In the genomic region with DNA sequence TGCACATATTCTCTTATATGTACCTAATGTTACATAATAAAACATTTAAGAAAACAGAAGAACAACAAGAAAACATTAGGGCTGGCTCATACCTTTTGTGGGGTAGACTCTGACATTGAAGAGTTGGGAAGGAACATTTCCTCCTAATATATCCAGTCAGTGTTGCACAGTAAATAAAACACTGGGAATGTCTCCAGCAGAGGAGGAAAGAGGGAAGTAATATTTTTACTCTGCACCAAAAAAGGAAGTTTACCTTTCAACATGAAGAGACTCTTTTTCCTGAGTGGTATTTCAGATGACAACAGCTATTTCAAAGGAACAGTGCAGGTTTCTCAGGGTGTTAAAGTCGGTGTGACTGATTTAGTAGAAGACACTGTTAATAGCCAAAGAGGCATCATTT, we compare ENCODE assay signal across 16 cellular contexts. TPM values are rescaled to one million over a fixed set of nuclear protein-coding genes. Genes with fewer than 3 reads are reported as not detected.
DNase-seq lines count a peak whose midpoint lies in the region; ATAC-seq and TF ChIP-seq lines count a peak whose summit lies in the region.
"Had no signal": no experiment of that assay in that cellular context is flagged by ENCODE, and none has a peak within 500 bp of the region (broad histone marks: within the 10 kb centered on the region; RNA-seq: fewer than 3 reads in every experiment).

No MANE protein-coding gene starts in this region.

- H3K4me1 ChIP-seq in heart right ventricle (peaks cover 41 to 92% (median 82%) of the 10 kb centered on the region in 9 donors), mucosa of rectum (ENCODE audit: control insufficient read depth in 2 of 2, insufficient read depth in 2 of 2, low read length in 2 of 2) (peaks cover 31 to 39% of the 10 kb centered on the region in 2 donors), ovary (ENCODE audit: insufficient read depth) (peaks cover 12% of the 10 kb centered on the region)

- H3K9me3 Mint-ChIP-seq in brain (no peaks in the 10 kb centered on the region), type B pancreatic cell (no peaks in the 10 kb centered on the region)
- H3K9me3 Mint-ChIP-seq: activated naive CD8-positive, alpha-beta T cell treated with anti-CD3 and anti-CD28 coated beads, Interleukin-2, amount 10 ng/mL, durations not matched to agents 7 days and 5 days; H9; stimulated activated memory B cell treated with anti-CD40 and anti-IgM and Interleukin-4, amounts not matched to agents 10 μg/mL and 1 μg/mL and 100 μg/mL, for 72 hours had no signal

- H3K4me3 Mint-ChIP-seq in brain, result no peak overlapping the region
- H3K4me3 Mint-ChIP-seq in type B pancreatic cell, result no peak overlapping the region
- H3K4me3 Mint-ChIP-seq: activated naive CD8-positive, alpha-beta T cell treated with anti-CD3 and anti-CD28 coated beads, Interleukin-2, amount 10 ng/mL, durations not matched to agents 7 days and 5 days; H9; stimulated activated memory B cell treated with anti-CD40 and anti-IgM and Interleukin-4, amounts not matched to agents 10 μg/mL and 1 μg/mL and 100 μg/mL, for 72 hours had no signal

- H3K27ac ChIP-seq in heart right ventricle (peak overlapping the region; percentile 17 to 80 (median 74)), mucosa of rectum (ENCODE audit: low read depth in 2 of 2, low read length in 2 of 2) (peak overlapping the region; percentile 48 to 53), ovary (no peak overlapping the region)
- H3K27ac ChIP-seq: epithelial cell of prostate, HL-60 had no signal

- TF ChIP-seq POLR2A in ovary (IDR thresholded peaks at IDR 0.05), result no peak

- ATAC-seq in heart right ventricle (no peak), Right ventricle myocardium superior (ENCODE audit: poor library complexity) (no peak)
- ATAC-seq: stimulated activated memory B cell treated with anti-CD40 and anti-IgM and Interleukin-4, amounts not matched to agents 10 μg/mL and 1 μg/mL and 100 μg/mL, for 72 hours had no signal

- peak overlapping the region in 4 of 5 experiments; percentile 14 to 68 (median 59) for H3K27ac Mint-ChIP-seq in brain
- peak overlapping the region; percentile 35 for H3K27ac Mint-ChIP-seq in type B pancreatic cell
- H3K27ac Mint-ChIP-seq: activated naive CD8-positive, alpha-beta T cell treated with anti-CD3 and anti-CD28 coated beads, Interleukin-2, amount 10 ng/mL, durations not matched to agents 7 days and 5 days; stimulated activated memory B cell treated with anti-CD40 and anti-IgM and Interleukin-4, amounts not matched to agents 10 μg/mL and 1 μg/mL and 100 μg/mL, for 72 hours had no signal

- no peaks in the 10 kb centered on the region for H3K9me3 ChIP-seq in heart right ventricle
- no peaks in the 10 kb centered on the region for H3K9me3 ChIP-seq in mucosa of rectum (ENCODE audit: control insufficient read depth in 2 of 2, low read length in 2 of 2)
- H3K9me3 ChIP-seq in ovary, result no peaks in the 10 kb centered on the region

- H3K27me3 ChIP-seq in heart right ventricle, result peaks cover 0 to 3% (median 0%) of the 10 kb centered on the region in 7 donors
- H3K27me3 ChIP-seq in mucosa of rectum (ENCODE audit: control insufficient read depth in 2 of 2, insufficient read depth in 2 of 2, low read length in 2 of 2), result no peaks in the 10 kb centered on the region
- no peaks in the 10 kb centered on the region for H3K27me3 ChIP-seq in ovary

- peak overlapping the region in 1 of 2 donors; percentile 36 for H3K9ac ChIP-seq in mucosa of rectum (ENCODE audit: low read depth in 1 of 2, low read length in 2 of 2)

- intact Hi-C loops in heart right ventricle (cut with DNase I) (no loop called here), Right ventricle myocardium superior (cut with DNase I) (no loop called here), ovary (cut with DNase I) (no loop called here)

- H3K36me3 Mint-ChIP-seq in brain, result peaks cover 14% of the 10 kb centered on the region
- H3K36me3 Mint-ChIP-seq in type B pancreatic cell, result peaks cover 4% of the 10 kb centered on the region
- H3K36me3 Mint-ChIP-seq: activated naive CD8-positive, alpha-beta T cell treated with anti-CD3 and anti-CD28 coated beads, Interleukin-2, amount 10 ng/mL, durations not matched to agents 7 days and 5 days; stimulated activated memory B cell treated with anti-CD40 and anti-IgM and Interleukin-4, amounts not matched to agents 10 μg/mL and 1 μg/mL and 100 μg/mL, for 72 hours had no signal

- TF ChIP-seq CTCF in heart right ventricle (IDR thresholded peaks at IDR 0.05) (no peak), brain (conservative IDR thresholded peaks at IDR 0.05) (no peak), type B pancreatic cell (conservative IDR thresholded peaks at IDR 0.05) (no peak), ovary (IDR thresholded peaks at IDR 0.05) (no peak), GM20000 (IDR thresholded peaks at IDR 0.05; ENCODE audit: extremely low read depth, missing control alignments) (no peak)

- no peak for TF ChIP-seq EP300 in ovary (IDR thresholded peaks at IDR 0.05)

- WGBS in heart right ventricle, 2 donors, result 47 to 56% methylated on average over 1 of the region's 1 CpG
- 47 to 71% (median 69%) methylated on average over 1 of the region's 1 CpG for WGBS in ovary, 3 donors

- peaks cover 72% of the 10 kb centered on the region for H3K4me1 Mint-ChIP-seq in brain
- H3K4me1 Mint-ChIP-seq in type B pancreatic cell (ENCODE audit: unreplicated experiment), result peaks cover 42% of the 10 kb centered on the region
- H3K4me1 Mint-ChIP-seq: activated naive CD8-positive, alpha-beta T cell treated with anti-CD3 and anti-CD28 coated beads, Interleukin-2, amount 10 ng/mL, durations not matched to agents 7 days and 5 days had no signal

- H3K27me3 Mint-ChIP-seq in brain (no peaks in the 10 kb centered on the region), type B pancreatic cell (no peaks in the 10 kb centered on the region)
- H3K27me3 Mint-ChIP-seq: stimulated activated memory B cell treated with anti-CD40 and anti-IgM and Interleukin-4, amounts not matched to agents 10 μg/mL and 1 μg/mL and 100 μg/mL, for 72 hours had no signal

- H3K4me3 ChIP-seq in heart right ventricle (no peak overlapping the region), mucosa of rectum (ENCODE audit: low read length in 2 of 2) (no peak overlapping the region), ovary (no peak overlapping the region)

- H3K36me3 ChIP-seq in heart right ventricle (peaks cover 0 to 5% (median 0%) of the 10 kb centered on the region in 9 donors), mucosa of rectum (ENCODE audit: control insufficient read depth in 2 of 2, insufficient read depth in 2 of 2, low read length in 2 of 2) (peaks cover 0 to 2% of the 10 kb centered on the region in 2 donors), ovary (no peaks in the 10 kb centered on the region)

- DNase-seq in heart right ventricle (no peak), Right ventricle myocardium superior (no peak), type B pancreatic cell (ENCODE audit: extremely low spot score, unreplicated experiment) (no peak), nucleus accumbens (lab: John Stamatoyannopoulos, UW) (no peak), ovary (no peak), GM20000 (ENCODE audit: low spot score) (no peak)
- DNase-seq: activated naive CD8-positive, alpha-beta T cell treated with anti-CD3 and anti-CD28 coated beads, Interleukin-2, amount 10 ng/mL, durations not matched to agents 7 days and 5 days; glutamatergic neuron; H9; NCI-H1930; NCI-H526 had no signal

RNA-seq across cellular contexts. Expression of gene EPN2, which starts 31.9 kb away (rescaled TPM):
- total RNA-seq in heart right ventricle, result 10 to 100 TPM; 42.7 to 83.1 (median 58.8) TPM
- 10 to 100 TPM; 20.0 to 27.9 TPM for polyA plus RNA-seq in heart right ventricle
- total RNA-seq in Right ventricle myocardium superior, result 91.0 TPM
- polyA plus RNA-seq in brain (ENCODE audit: insufficient read depth, low read depth, low replicate concordance), result 68.5 TPM
- total RNA-seq in type B pancreatic cell (ENCODE audit: low replicate concordance), result 53.9 and 56.7 TPM in 2 replicates
- total RNA-seq in ovary, result 10 to 100 TPM; 30.0 to 68.9 (median 52.7) TPM
- 10 to 100 TPM; 21.6 to 54.8 TPM for polyA plus RNA-seq in ovary

Comparison
In these comparisons a context has a peak if more than half of its experiments do, and no peak if none do; other contexts are left out.
1. H3K27ac ChIP-seq: peak in heart right ventricle (10 of 10) and mucosa of rectum (2 of 2); none in ovary (0 of 2).